Comparison of ENCODE assay signal across 1 cellular context in the genomic region with DNA sequence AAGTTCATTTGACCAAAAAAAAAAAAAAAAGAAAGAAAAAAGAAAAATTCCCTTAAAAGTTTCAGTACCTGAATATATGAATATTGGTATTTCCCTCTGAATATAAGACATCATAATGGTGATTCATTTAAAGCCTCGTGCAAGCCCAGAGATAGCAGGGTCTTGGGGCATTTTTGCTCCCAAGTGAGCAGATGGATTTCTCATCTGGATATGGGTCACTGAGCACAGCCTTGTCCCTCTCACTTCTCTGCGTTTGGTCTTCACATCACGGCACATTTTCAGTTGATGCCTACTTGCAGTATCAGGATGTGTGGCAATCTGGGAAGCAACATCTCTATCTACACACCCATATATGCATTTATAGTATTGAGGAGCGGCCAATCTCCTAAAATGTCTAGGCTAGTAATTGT.
TF ChIP-seq lines count a peak whose summit lies in the region.

No MANE protein-coding gene starts in this region.

TF ChIP-seq in GM12878, 131 proteins besides CTCF, POLR2A, EP300 and RAD21 (continued from another document and continues in another):
- TF ChIP-seq, protein P1, sequence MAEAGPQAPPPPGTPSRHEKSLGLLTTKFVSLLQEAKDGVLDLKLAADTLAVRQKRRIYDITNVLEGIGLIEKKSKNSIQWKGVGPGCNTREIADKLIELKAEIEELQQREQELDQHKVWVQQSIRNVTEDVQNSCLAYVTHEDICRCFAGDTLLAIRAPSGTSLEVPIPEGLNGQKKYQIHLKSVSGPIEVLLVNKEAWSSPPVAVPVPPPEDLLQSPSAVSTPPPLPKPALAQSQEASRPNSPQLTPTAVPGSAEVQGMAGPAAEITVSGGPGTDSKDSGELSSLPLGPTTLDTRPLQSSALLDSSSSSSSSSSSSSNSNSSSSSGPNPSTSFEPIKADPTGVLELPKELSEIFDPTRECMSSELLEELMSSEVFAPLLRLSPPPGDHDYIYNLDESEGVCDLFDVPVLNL (IDR thresholded peaks at IDR 0.05; ENCODE audit: low read depth, low read length): no peak
- TF ChIP-seq DPF2 (IDR thresholded peaks at IDR 0.05) (peak; percentile 90), CBX5 (IDR thresholded peaks at IDR 0.05; ENCODE audit: low read depth) (0 out of 2 replicates have a peak, but pooled peaks have one; percentile 36), ZZZ3 (IDR thresholded peaks at IDR 0.05; ENCODE audit: control insufficient read depth, insufficient read length, low read depth) (no peak), FOS (IDR thresholded peaks at IDR 0.05; ENCODE audit: borderline replicate concordance, extremely low read depth, insufficient read length) (no peak), HCFC1 (IDR thresholded peaks at IDR 0.05; ENCODE audit: low read length) (no peak), NRF1 (conservative IDR thresholded peaks at IDR 0.05; ENCODE audit: low read depth, low read length) (no peak), POU2F2 (IDR thresholded peaks at IDR 0.05; ENCODE audit: borderline replicate concordance, low read depth, low read length) (peak; percentile 81; the same call in 2 of the 3 replicates), ETV6 (conservative IDR thresholded peaks at IDR 0.05 in 1 of 2, IDR thresholded peaks at IDR 0.05 in 1 of 2; ENCODE audit: borderline replicate concordance in 1 of 2, low read depth in 1 of 2) (peak in 1 of 2 experiments; percentile 77; a peak in 1 of 4 replicates), CREM (IDR thresholded peaks at IDR 0.05; ENCODE audit: low read depth) (peak; percentile 90), NR2F1 (conservative IDR thresholded peaks at IDR 0.05) (peak; percentile 97), MTA2 (IDR thresholded peaks at IDR 0.05; ENCODE audit: low read depth) (peak; percentile 76), MEF2A (IDR thresholded peaks at IDR 0.05; ENCODE audit: insufficient read depth, low read depth, low read length) (peak; percentile 81), ESRRA (IDR thresholded peaks at IDR 0.05; ENCODE audit: low read length) (no peak), ZNF274 (IDR thresholded peaks at IDR 0.05; ENCODE audit: insufficient read depth, insufficient read length) (no peak), CBFB (IDR thresholded peaks at IDR 0.05; ENCODE audit: low read depth) (peak; percentile 48; the same call in 1 of the 2 replicates), NFIC (IDR thresholded peaks at IDR 0.05; ENCODE audit: low read depth, low read length) (peak; percentile 98), KDM1A (IDR thresholded peaks at IDR 0.05; ENCODE audit: borderline replicate concordance) (no peak), CREB1 (IDR thresholded peaks at IDR 0.05; ENCODE audit: low read depth) (peak; percentile 67; the same call in 1 of the 2 replicates), WRNIP1 (IDR thresholded peaks at IDR 0.05; ENCODE audit: borderline replicate concordance, low read depth, low read length) (no peak), CHD4 (IDR thresholded peaks at IDR 0.05) (no peak), MYC (IDR thresholded peaks at IDR 0.05; ENCODE audit: insufficient read depth, insufficient read length, insufficient replicate concordance, low read length, severe bottlenecking) (no peak), POLR2AphosphoS2 (IDR thresholded peaks at IDR 0.05; ENCODE audit: low read depth, low read length) (0 out of 2 replicates have a peak, but pooled peaks have one; percentile 46), FOXM1 (IDR thresholded peaks at IDR 0.05; ENCODE audit: low read depth, low read length) (peak; percentile 99), TCF12 (IDR thresholded peaks at IDR 0.05; ENCODE audit: low read depth, low read length) (peak; percentile 80), PAX5 (IDR thresholded peaks at IDR 0.05; ENCODE audit: borderline replicate concordance, low read depth, low read length) (peak; percentile 97), BHLHE40 (IDR thresholded peaks at IDR 0.05; ENCODE audit: borderline replicate concordance in 1 of 2, low read depth in 2 of 2, low read length in 1 of 2) (peak; percentile 92 to 96), ATF7 (IDR thresholded peaks at IDR 0.05; ENCODE audit: low read depth) (peak; percentile 80), EZH2 (IDR thresholded peaks at IDR 0.05; ENCODE audit: borderline replicate concordance, control insufficient read depth, low read depth, low read length) (no peak), TAF1 (IDR thresholded peaks at IDR 0.05; ENCODE audit: borderline replicate concordance, low read depth, low read length) (0 out of 2 replicates have a peak, but pooled peaks have one; percentile 41), JUNB (IDR thresholded peaks at IDR 0.05) (peak; percentile 94), MYB (IDR thresholded peaks at IDR 0.05; ENCODE audit: borderline replicate concordance, low read depth, low read length) (0 out of 2 replicates have a peak, but pooled peaks have one; percentile 56), RAD51 (IDR thresholded peaks at IDR 0.05) (no peak), SRF (IDR thresholded peaks at IDR 0.05; ENCODE audit: low read depth in 2 of 2, low read length in 2 of 2) (0 out of 4 replicates have a peak, but pooled peaks of 1 of the 2 experiments have one; percentile 31), IKZF2 (IDR thresholded peaks at IDR 0.05) (peak; percentile 94 to 96)
- TF ChIP-seq, protein P2, sequence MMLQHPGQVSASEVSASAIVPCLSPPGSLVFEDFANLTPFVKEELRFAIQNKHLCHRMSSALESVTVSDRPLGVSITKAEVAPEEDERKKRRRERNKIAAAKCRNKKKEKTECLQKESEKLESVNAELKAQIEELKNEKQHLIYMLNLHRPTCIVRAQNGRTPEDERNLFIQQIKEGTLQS (IDR thresholded peaks at IDR 0.05; ENCODE audit: borderline replicate concordance, extremely low read depth, low read depth, low read length): no peak
- TF ChIP-seq, protein P3, sequence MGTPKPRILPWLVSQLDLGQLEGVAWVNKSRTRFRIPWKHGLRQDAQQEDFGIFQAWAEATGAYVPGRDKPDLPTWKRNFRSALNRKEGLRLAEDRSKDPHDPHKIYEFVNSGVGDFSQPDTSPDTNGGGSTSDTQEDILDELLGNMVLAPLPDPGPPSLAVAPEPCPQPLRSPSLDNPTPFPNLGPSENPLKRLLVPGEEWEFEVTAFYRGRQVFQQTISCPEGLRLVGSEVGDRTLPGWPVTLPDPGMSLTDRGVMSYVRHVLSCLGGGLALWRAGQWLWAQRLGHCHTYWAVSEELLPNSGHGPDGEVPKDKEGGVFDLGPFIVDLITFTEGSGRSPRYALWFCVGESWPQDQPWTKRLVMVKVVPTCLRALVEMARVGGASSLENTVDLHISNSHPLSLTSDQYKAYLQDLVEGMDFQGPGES (IDR thresholded peaks at IDR 0.05): no peak
- TF ChIP-seq, protein P4, sequence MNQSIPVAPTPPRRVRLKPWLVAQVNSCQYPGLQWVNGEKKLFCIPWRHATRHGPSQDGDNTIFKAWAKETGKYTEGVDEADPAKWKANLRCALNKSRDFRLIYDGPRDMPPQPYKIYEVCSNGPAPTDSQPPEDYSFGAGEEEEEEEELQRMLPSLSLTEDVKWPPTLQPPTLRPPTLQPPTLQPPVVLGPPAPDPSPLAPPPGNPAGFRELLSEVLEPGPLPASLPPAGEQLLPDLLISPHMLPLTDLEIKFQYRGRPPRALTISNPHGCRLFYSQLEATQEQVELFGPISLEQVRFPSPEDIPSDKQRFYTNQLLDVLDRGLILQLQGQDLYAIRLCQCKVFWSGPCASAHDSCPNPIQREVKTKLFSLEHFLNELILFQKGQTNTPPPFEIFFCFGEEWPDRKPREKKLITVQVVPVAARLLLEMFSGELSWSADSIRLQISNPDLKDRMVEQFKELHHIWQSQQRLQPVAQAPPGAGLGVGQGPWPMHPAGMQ (IDR thresholded peaks at IDR 0.05; ENCODE audit: borderline replicate concordance): no peak
- TF ChIP-seq, protein P5, sequence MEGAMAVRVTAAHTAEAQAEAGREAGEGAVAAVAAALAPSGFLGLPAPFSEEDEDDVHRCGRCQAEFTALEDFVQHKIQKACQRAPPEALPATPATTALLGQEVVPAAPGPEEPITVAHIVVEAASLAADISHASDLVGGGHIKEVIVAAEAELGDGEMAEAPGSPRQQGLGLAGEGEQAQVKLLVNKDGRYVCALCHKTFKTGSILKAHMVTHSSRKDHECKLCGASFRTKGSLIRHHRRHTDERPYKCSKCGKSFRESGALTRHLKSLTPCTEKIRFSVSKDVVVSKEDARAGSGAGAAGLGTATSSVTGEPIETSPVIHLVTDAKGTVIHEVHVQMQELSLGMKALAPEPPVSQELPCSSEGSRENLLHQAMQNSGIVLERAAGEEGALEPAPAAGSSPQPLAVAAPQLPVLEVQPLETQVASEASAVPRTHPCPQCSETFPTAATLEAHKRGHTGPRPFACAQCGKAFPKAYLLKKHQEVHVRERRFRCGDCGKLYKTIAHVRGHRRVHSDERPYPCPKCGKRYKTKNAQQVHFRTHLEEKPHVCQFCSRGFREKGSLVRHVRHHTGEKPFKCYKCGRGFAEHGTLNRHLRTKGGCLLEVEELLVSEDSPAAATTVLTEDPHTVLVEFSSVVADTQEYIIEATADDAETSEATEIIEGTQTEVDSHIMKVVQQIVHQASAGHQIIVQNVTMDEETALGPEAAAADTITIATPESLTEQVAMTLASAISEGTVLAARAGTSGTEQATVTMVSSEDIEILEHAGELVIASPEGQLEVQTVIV (IDR thresholded peaks at IDR 0.05; ENCODE audit: borderline replicate concordance, partially characterized antibody): no peak
- TF ChIP-seq, protein P6, sequence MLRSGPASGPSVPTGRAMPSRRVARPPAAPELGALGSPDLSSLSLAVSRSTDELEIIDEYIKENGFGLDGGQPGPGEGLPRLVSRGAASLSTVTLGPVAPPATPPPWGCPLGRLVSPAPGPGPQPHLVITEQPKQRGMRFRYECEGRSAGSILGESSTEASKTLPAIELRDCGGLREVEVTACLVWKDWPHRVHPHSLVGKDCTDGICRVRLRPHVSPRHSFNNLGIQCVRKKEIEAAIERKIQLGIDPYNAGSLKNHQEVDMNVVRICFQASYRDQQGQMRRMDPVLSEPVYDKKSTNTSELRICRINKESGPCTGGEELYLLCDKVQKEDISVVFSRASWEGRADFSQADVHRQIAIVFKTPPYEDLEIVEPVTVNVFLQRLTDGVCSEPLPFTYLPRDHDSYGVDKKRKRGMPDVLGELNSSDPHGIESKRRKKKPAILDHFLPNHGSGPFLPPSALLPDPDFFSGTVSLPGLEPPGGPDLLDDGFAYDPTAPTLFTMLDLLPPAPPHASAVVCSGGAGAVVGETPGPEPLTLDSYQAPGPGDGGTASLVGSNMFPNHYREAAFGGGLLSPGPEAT (IDR thresholded peaks at IDR 0.05; ENCODE audit: low read depth): peak; percentile 98
- TF ChIP-seq, protein P7, sequence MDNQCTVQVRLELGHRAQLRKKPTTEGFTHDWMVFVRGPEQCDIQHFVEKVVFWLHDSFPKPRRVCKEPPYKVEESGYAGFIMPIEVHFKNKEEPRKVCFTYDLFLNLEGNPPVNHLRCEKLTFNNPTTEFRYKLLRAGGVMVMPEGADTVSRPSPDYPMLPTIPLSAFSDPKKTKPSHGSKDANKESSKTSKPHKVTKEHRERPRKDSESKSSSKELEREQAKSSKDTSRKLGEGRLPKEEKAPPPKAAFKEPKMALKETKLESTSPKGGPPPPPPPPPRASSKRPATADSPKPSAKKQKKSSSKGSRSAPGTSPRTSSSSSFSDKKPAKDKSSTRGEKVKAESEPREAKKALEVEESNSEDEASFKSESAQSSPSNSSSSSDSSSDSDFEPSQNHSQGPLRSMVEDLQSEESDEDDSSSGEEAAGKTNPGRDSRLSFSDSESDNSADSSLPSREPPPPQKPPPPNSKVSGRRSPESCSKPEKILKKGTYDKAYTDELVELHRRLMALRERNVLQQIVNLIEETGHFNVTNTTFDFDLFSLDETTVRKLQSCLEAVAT (IDR thresholded peaks at IDR 0.05): no peak; the same call in 1 of the 2 replicates
- TF ChIP-seq, protein P8, sequence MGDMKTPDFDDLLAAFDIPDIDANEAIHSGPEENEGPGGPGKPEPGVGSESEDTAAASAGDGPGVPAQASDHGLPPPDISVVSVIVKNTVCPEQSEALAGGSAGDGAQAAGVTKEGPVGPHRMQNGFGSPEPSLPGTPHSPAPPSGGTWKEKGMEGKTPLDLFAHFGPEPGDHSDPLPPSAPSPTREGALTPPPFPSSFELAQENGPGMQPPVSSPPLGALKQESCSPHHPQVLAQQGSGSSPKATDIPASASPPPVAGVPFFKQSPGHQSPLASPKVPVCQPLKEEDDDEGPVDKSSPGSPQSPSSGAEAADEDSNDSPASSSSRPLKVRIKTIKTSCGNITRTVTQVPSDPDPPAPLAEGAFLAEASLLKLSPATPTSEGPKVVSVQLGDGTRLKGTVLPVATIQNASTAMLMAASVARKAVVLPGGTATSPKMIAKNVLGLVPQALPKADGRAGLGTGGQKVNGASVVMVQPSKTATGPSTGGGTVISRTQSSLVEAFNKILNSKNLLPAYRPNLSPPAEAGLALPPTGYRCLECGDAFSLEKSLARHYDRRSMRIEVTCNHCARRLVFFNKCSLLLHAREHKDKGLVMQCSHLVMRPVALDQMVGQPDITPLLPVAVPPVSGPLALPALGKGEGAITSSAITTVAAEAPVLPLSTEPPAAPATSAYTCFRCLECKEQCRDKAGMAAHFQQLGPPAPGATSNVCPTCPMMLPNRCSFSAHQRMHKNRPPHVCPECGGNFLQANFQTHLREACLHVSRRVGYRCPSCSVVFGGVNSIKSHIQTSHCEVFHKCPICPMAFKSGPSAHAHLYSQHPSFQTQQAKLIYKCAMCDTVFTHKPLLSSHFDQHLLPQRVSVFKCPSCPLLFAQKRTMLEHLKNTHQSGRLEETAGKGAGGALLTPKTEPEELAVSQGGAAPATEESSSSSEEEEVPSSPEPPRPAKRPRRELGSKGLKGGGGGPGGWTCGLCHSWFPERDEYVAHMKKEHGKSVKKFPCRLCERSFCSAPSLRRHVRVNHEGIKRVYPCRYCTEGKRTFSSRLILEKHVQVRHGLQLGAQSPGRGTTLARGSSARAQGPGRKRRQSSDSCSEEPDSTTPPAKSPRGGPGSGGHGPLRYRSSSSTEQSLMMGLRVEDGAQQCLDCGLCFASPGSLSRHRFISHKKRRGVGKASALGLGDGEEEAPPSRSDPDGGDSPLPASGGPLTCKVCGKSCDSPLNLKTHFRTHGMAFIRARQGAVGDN (IDR thresholded peaks at IDR 0.05): peak; percentile 64
- TF ChIP-seq, protein P9, sequence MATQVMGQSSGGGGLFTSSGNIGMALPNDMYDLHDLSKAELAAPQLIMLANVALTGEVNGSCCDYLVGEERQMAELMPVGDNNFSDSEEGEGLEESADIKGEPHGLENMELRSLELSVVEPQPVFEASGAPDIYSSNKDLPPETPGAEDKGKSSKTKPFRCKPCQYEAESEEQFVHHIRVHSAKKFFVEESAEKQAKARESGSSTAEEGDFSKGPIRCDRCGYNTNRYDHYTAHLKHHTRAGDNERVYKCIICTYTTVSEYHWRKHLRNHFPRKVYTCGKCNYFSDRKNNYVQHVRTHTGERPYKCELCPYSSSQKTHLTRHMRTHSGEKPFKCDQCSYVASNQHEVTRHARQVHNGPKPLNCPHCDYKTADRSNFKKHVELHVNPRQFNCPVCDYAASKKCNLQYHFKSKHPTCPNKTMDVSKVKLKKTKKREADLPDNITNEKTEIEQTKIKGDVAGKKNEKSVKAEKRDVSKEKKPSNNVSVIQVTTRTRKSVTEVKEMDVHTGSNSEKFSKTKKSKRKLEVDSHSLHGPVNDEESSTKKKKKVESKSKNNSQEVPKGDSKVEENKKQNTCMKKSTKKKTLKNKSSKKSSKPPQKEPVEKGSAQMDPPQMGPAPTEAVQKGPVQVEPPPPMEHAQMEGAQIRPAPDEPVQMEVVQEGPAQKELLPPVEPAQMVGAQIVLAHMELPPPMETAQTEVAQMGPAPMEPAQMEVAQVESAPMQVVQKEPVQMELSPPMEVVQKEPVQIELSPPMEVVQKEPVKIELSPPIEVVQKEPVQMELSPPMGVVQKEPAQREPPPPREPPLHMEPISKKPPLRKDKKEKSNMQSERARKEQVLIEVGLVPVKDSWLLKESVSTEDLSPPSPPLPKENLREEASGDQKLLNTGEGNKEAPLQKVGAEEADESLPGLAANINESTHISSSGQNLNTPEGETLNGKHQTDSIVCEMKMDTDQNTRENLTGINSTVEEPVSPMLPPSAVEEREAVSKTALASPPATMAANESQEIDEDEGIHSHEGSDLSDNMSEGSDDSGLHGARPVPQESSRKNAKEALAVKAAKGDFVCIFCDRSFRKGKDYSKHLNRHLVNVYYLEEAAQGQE (IDR thresholded peaks at IDR 0.05; ENCODE audit: low read depth, low read length): no peak
